31 cellular contexts compared by ENCODE assay signal in the genomic region with DNA sequence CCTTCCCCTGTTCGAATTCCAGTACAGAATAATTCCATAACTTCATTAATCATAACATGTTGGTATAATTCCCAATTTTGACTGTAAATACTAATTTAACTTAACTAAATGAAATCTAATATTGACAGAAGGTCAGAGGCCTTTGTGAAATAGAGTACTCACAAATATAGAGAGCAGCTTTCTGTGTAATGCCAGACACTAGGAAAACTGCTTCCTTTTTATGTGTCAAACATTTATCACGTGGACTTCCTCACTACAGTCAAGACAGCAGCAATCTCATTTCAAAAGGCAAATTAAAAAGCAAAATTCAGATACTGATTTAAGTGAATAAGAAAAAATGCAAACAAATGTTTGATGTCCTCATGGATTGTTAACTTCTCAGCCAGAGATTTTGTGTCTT. TPM values are rescaled to one million over a fixed set of nuclear protein-coding genes. Genes with fewer than 3 reads are reported as not detected.
A peak's percentile ranks its signal among the peaks of the same experiment; 100 is the strongest.
DNase-seq lines count a peak whose midpoint lies in the region; ATAC-seq and TF ChIP-seq lines count a peak whose summit lies in the region.
"Had no signal": no experiment of that assay in that cellular context is flagged by ENCODE, and none has a peak within 500 bp of the region (broad histone marks: within the 10 kb centered on the region; RNA-seq: fewer than 3 reads in every experiment).

No MANE protein-coding gene starts in this region.

- CTCF ChIA-PET in GM10248 (lab: Yijun Ruan, JAX) = no interaction called here

- no peak overlapping the region for H4K8ac ChIP-seq in trophoblast cell (ENCODE audit: low read depth, low read length)

- H3K27me3 ChIP-seq in right lobe of liver (no peaks in the 10 kb centered on the region), trophoblast cell (ENCODE audit: insufficient read depth, low read length) (no peaks in the 10 kb centered on the region), MM.1S (replicated peaks; ENCODE audit: insufficient read depth, low read length) (no peaks in the 10 kb centered on the region)
- H3K27me3 ChIP-seq: BLaER1, breast epithelium, suprapubic skin had no signal

- H3K36me3 ChIP-seq in right lobe of liver (no peaks in the 10 kb centered on the region), trophoblast cell (ENCODE audit: control insufficient read depth in 1 of 2, insufficient read depth in 2 of 2, low read length in 2 of 2) (peaks cover 0 to under 1% of the 10 kb centered on the region in 2 experiments), MM.1S (replicated peaks; ENCODE audit: insufficient read depth, low read length) (no peaks in the 10 kb centered on the region)
- H3K36me3 ChIP-seq: breast epithelium, suprapubic skin had no signal

- no peak for TF ChIP-seq POLR2A in right lobe of liver (IDR thresholded peaks at IDR 0.05)

- H3K9me3 ChIP-seq in right lobe of liver (no peaks in the 10 kb centered on the region), trophoblast cell (ENCODE audit: insufficient read depth, low read depth, low read length) (no peaks in the 10 kb centered on the region), MM.1S (replicated peaks; ENCODE audit: insufficient read depth, low read length) (no peaks in the 10 kb centered on the region)
- H3K9me3 ChIP-seq: BLaER1, breast epithelium, HAP-1, suprapubic skin had no signal

- TF ChIP-seq CTCF in CD14-positive monocyte (IDR thresholded peaks at IDR 0.05) (no peak), right lobe of liver (IDR thresholded peaks at IDR 0.05) (no peak), GM10248 (IDR thresholded peaks at IDR 0.05; ENCODE audit: control extremely low read depth, extremely low read depth, low read depth, missing control alignments) (no peak), MM.1S (IDR thresholded peaks at IDR 0.05; ENCODE audit: low read length) (no peak)

- no peaks in the 10 kb centered on the region for H3K79me1 ChIP-seq in trophoblast cell (ENCODE audit: low read length)

- POLR2A ChIA-PET in GM10248 (lab: Yijun Ruan, JAX) = no interaction called here

- H3K4me2 ChIP-seq in trophoblast cell (ENCODE audit: low read length) (no peak overlapping the region), MM.1S (ENCODE audit: low read depth, low read length) (no peak overlapping the region)
- H3K4me2 ChIP-seq: BLaER1 had no signal

- no peak overlapping the region for H2BK5ac ChIP-seq in trophoblast cell (ENCODE audit: low read depth, low read length, poor library complexity)

- peaks cover 0 to 44% (median 12%) of the 10 kb centered on the region in 4 donors for H3K4me1 ChIP-seq in right lobe of liver
- H3K4me1 ChIP-seq in trophoblast cell (ENCODE audit: control insufficient read depth in 1 of 2, insufficient read depth in 2 of 2, low read length in 2 of 2) = no peaks in the 10 kb centered on the region
- no peaks in the 10 kb centered on the region for H3K4me1 ChIP-seq in MM.1S (ENCODE audit: low read length)
- H3K4me1 ChIP-seq: BLaER1 had no signal

- H3K27ac Mint-ChIP-seq in CD14-positive monocyte = peak overlapping the region in 6 of 7 donors; percentile 40 to 91 (median 66)
- peak overlapping the region; percentile 68 for H3K27ac Mint-ChIP-seq in activated naive CD8-positive, alpha-beta T cell treated with anti-CD3 and anti-CD28 coated beads for 36 hours

- H3K4ac ChIP-seq in trophoblast cell (ENCODE audit: low read depth, low read length) = no peak overlapping the region

- peaks cover 0 to 2% (median 0%) of the 10 kb centered on the region in 3 donors for H3K27me3 Mint-ChIP-seq in CD14-positive monocyte (ENCODE audit: low read depth in 3 of 3)
- H3K27me3 Mint-ChIP-seq in activated naive CD8-positive, alpha-beta T cell treated with anti-CD3 and anti-CD28 coated beads for 36 hours = no peaks in the 10 kb centered on the region
- H3K27me3 Mint-ChIP-seq: naive B cell had no signal

- no peak for DNase-seq in CD14-positive monocyte (ENCODE audit: low spot score)
- DNase-seq in CD1c-positive myeloid dendritic cell (ENCODE audit: extremely low spot score) = peak; percentile 52
- DNase-seq in activated naive CD8-positive, alpha-beta T cell treated with anti-CD3 and anti-CD28 coated beads for 36 hours = no peak
- no peak for DNase-seq in right lobe of liver
- no peak for DNase-seq in trophoblast cell
- no peak for DNase-seq in GM10248 (ENCODE audit: extremely low spot score)
- DNase-seq in MM.1S = no peak
- no peak for DNase-seq in central memory CD4-positive, alpha-beta T cell
- DNase-seq: activated gamma-delta T cell; amniotic stem cell; DMS79 treated with DMSO at 0.1 percent for 48 hours; GDM1; KG1; left ventricle myocardium superior; midbrain; naive B cell; NCI-H1105; NCI-H187 treated with DMSO at 0.1 percent for 48 hours; NCI-H2171 treated with DMSO at 0.1 percent for 48 hours; NCI-H524; OCI-M1; stimulated activated CD4-positive, alpha-beta T cell treated with anti-CD3 and anti-CD28 coated beads, Interleukin-15, amount 100 ng/mL, for 24 hours; stimulated activated CD4-positive, alpha-beta T cell treated with anti-CD3 and anti-CD28 coated beads, Interleukin-4, amount 100 ng/mL, for 4 hours; T-helper 1 cell had no signal

- intact Hi-C loops in CD14-positive monocyte (cut with micrococcal nuclease) (no loop called here), right lobe of liver (cut with DNase I) (no loop called here)

- no peak overlapping the region for H2AFZ ChIP-seq in trophoblast cell (ENCODE audit: insufficient read depth, low read length, poor library complexity)
- no peak overlapping the region for H2AFZ ChIP-seq in MM.1S (ENCODE audit: low read length)

- no peak overlapping the region for H2AK5ac ChIP-seq in trophoblast cell (ENCODE audit: low read length)

- H4K91ac ChIP-seq in trophoblast cell (ENCODE audit: low read depth, low read length) = no peak overlapping the region

- peaks cover 27% of the 10 kb centered on the region for H3K4me1 Mint-ChIP-seq in CD14-positive monocyte
- peaks cover 60% of the 10 kb centered on the region for H3K4me1 Mint-ChIP-seq in activated naive CD8-positive, alpha-beta T cell treated with anti-CD3 and anti-CD28 coated beads for 36 hours

- H3K9me3 Mint-ChIP-seq in CD14-positive monocyte = no peaks in the 10 kb centered on the region
- no peaks in the 10 kb centered on the region for H3K9me3 Mint-ChIP-seq in activated naive CD8-positive, alpha-beta T cell treated with anti-CD3 and anti-CD28 coated beads for 36 hours
- H3K9me3 Mint-ChIP-seq: naive B cell had no signal

- no peak overlapping the region for H2BK120ac ChIP-seq in trophoblast cell (ENCODE audit: insufficient read depth, low read length, poor library complexity)

- H3K23ac ChIP-seq in trophoblast cell (ENCODE audit: low read length) = no peak overlapping the region

- H3K14ac ChIP-seq in trophoblast cell (ENCODE audit: low read length) = no peak overlapping the region

- H3K79me2 ChIP-seq in trophoblast cell (ENCODE audit: control insufficient read depth, insufficient read depth, low read length, poor library complexity) = no peaks in the 10 kb centered on the region
- no peaks in the 10 kb centered on the region for H3K79me2 ChIP-seq in MM.1S (ENCODE audit: low read length)

- no peak overlapping the region for H3K18ac ChIP-seq in trophoblast cell (ENCODE audit: low read length)

- no peak overlapping the region for H2BK12ac ChIP-seq in trophoblast cell (ENCODE audit: low read length)

- no peak overlapping the region for H3K27ac ChIP-seq in right lobe of liver
- H3K27ac ChIP-seq in trophoblast cell (ENCODE audit: low read depth, low read length) = no peak overlapping the region
- H3K27ac ChIP-seq in MM.1S (ENCODE audit: low read length) = no peak overlapping the region
- H3K27ac ChIP-seq: BLaER1, breast epithelium, HL-60, RWPE1, suprapubic skin had no signal

- no peaks in the 10 kb centered on the region for H3K9me2 ChIP-seq in MM.1S (replicated peaks; ENCODE audit: insufficient read depth, low read length)

- WGBS in right lobe of liver (ENCODE audit: insufficient coverage, low coverage, low lambda C conversion rate, missing lambda C conversion rate) = 20% methylated on average over 2 of the region's 2 CpGs
- no CpG with 5 or more reads among the region's 2 CpGs for WGBS in trophoblast cell (ENCODE audit: extremely low coverage, insufficient coverage, insufficient read length)

- no peak overlapping the region for H3K4me3 Mint-ChIP-seq in CD14-positive monocyte
- no peak overlapping the region for H3K4me3 Mint-ChIP-seq in activated naive CD8-positive, alpha-beta T cell treated with anti-CD3 and anti-CD28 coated beads for 36 hours
- H3K4me3 Mint-ChIP-seq: naive B cell had no signal

- peaks cover 29 to 47% of the 10 kb centered on the region in 2 donors for H3K36me3 Mint-ChIP-seq in CD14-positive monocyte
- H3K36me3 Mint-ChIP-seq in activated naive CD8-positive, alpha-beta T cell treated with anti-CD3 and anti-CD28 coated beads for 36 hours = peaks cover 26% of the 10 kb centered on the region

- H3K9ac ChIP-seq in trophoblast cell (ENCODE audit: low read length) (no peak overlapping the region), MM.1S (ENCODE audit: low read length) (no peak overlapping the region)
- H3K9ac ChIP-seq: BLaER1 had no signal

- H3K4me3 ChIP-seq in right lobe of liver (no peak overlapping the region), trophoblast cell (ENCODE audit: low read depth, low read length) (no peak overlapping the region), MM.1S (ENCODE audit: low read length) (no peak overlapping the region)
- H3K4me3 ChIP-seq: BLaER1, breast epithelium, HAP-1, suprapubic skin had no signal

- no peaks in the 10 kb centered on the region for H3F3A ChIP-seq in MM.1S (ENCODE audit: insufficient read depth, low read length)

- ATAC-seq in right lobe of liver = peak; percentile 77 to 87 (median 80)
- ATAC-seq: activated CD4-positive, CD25-positive, alpha-beta regulatory T cell treated with anti-CD3 and anti-CD28 coated beads, Interleukin-2, amount 50 U/mL, for 24 hours; left ventricle myocardium superior had no signal

- H4K12ac ChIP-seq in trophoblast cell (ENCODE audit: low read depth, low read length) = no peak overlapping the region

- H4K20me1 ChIP-seq in MM.1S (ENCODE audit: insufficient read depth, low read length) = no peaks in the 10 kb centered on the region

RNA-seq across cellular contexts. Expression of gene ITM2B, which starts 13.1 kb away (rescaled TPM):
- polyA plus RNA-seq in CD14-positive monocyte = 1,000 to 10,000 TPM; 1,502 to 1,657 TPM
- 10 to 100 TPM; 90.7 to 95.9 TPM for total RNA-seq in activated naive CD8-positive, alpha-beta T cell treated with anti-CD3 and anti-CD28 coated beads for 36 hours
- 100 to 1,000 TPM; 203 to 381 (median 320) TPM for total RNA-seq in right lobe of liver
- polyA plus RNA-seq in trophoblast cell (2013) = 463 and 476 TPM in 2 replicates

RNA-seq across cellular contexts. Expression of gene RB1, which starts 57.5 kb away (rescaled TPM):
- polyA plus RNA-seq in CD14-positive monocyte = 10 to 100 TPM; 29.9 to 38.8 TPM
- total RNA-seq in activated naive CD8-positive, alpha-beta T cell treated with anti-CD3 and anti-CD28 coated beads for 36 hours = 10 to 100 TPM; 33.0 to 33.7 TPM
- total RNA-seq in right lobe of liver = 10 to 100 TPM in 5 of 6 experiments, 1 to 10 TPM in 1; 6.2 to 19.4 (median 12.3) TPM
- polyA plus RNA-seq in trophoblast cell (2013) = 14.4 and 14.6 TPM in 2 replicates
